In the genomic region with DNA sequence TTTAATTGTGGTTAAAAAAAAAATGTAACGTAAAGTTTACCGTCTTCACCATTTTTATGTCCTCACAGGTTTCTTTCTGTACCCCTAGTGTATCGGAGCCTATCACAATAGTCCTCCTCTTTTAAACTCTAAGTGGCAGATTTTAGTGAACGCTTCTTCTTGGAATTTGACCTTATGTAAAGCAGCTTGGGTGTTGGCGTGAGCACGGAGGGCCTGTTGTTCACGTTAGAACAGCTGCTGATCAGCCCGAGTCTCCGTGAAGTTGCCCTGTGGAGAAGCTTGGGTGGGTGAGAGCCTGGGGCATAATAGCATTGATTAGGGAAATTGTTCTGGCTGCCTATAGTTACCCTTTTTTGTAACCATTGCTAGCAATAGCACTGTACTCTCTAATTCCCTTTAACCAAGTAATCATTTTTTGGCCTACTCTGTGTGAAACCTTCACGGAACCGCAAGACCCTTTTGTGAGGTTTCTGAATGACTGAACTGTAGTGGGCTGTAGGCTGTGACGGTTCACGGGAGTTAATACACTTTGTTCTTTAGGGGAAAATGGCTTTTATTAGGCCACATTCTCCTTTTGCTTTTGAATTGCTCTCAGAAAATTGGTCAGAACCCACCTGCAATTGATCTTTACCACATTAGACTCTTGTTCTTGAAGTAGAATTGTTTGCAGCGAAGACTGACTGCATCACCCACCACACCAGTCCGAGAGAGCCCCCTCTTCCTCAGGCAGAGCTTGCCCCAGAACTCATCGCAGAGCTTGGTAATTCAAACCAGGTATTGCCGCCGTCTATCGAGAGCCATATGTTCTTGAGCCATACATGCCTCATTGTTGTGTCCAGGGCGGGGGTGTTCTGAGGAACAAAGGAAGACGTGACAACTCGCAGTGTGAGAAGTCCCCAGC, we compare ENCODE assay signal across 8 cellular contexts.
DNase-seq lines count a peak whose midpoint lies in the region; ATAC-seq and TF ChIP-seq lines count a peak whose summit lies in the region.
"Had no signal": no experiment of that assay in that cellular context is flagged by ENCODE, and none has a peak within 500 bp of the region (broad histone marks: within the 10 kb centered on the region; RNA-seq: fewer than 3 reads in every experiment).

No MANE protein-coding gene starts in this region.

- H3K4me1 ChIP-seq in smooth muscle cell (ENCODE audit: low read depth), result peaks cover 28% of the 10 kb centered on the region

- H3K27ac ChIP-seq in smooth muscle cell (ENCODE audit: low read depth), result peak overlapping the region; percentile 79

- peak; percentile 65 to 67 for DNase-seq in activated T-cell treated with anti-CD3 and anti-CD28 coated beads, Interleukin-2, amount 50 U/mL, for 48 hours
- DNase-seq in smooth muscle cell (lab: John Stamatoyannopoulos, UW; ENCODE audit: unreplicated experiment) (no peak), NCI-H2107 (lab: John Stamatoyannopoulos, UW) (no peak), NCI-H226 (no peak), NOMO-1 (lab: John Stamatoyannopoulos, UW; ENCODE audit: unreplicated experiment in 2 of 2) (no peak)
- DNase-seq: cerebellar nuclear complex had no signal

- no peak overlapping the region for H3K9ac ChIP-seq in smooth muscle cell (ENCODE audit: low read depth)

- no peak overlapping the region for H3K4me2 ChIP-seq in smooth muscle cell

- H3K36me3 ChIP-seq in smooth muscle cell (ENCODE audit: low read depth), result peaks cover 12% of the 10 kb centered on the region

- peaks cover 65% of the 10 kb centered on the region for H4K20me1 ChIP-seq in smooth muscle cell (ENCODE audit: low read depth)

- no peaks in the 10 kb centered on the region for H3K9me3 ChIP-seq in smooth muscle cell (replicated peaks; ENCODE audit: low read depth)

- H3K4me3 ChIP-seq in smooth muscle cell, result no peak overlapping the region

- peaks cover 30% of the 10 kb centered on the region for H3F3A ChIP-seq in smooth muscle cell (ENCODE audit: low read depth)

- ATAC-seq in GM19025 (IDR thresholded peaks at IDR 0.05; ENCODE audit: low read depth, unreplicated experiment) (peak; percentile 75), HG02852 (IDR thresholded peaks at IDR 0.05; ENCODE audit: unreplicated experiment) (peak; percentile 85)

- WGBS in smooth muscle cell (ENCODE audit: low lambda C conversion rate), result 97% methylated on average over 22 of the region's 22 CpGs

- no peaks in the 10 kb centered on the region for H3K79me2 ChIP-seq in smooth muscle cell (ENCODE audit: low read depth)

- TF ChIP-seq CTCF in smooth muscle cell (IDR thresholded peaks at IDR 0.05; ENCODE audit: borderline replicate concordance, insufficient read depth, poor library complexity, severe bottlenecking), result no peak

- H3K27me3 ChIP-seq in smooth muscle cell (ENCODE audit: low read depth), result no peaks in the 10 kb centered on the region

- H2AFZ ChIP-seq in smooth muscle cell (ENCODE audit: low read depth), result no peak overlapping the region

Comparison
In these comparisons a context has a peak if more than half of its experiments do, and no peak if none do; other contexts are left out.
1. DNase-seq: peak in activated T-cell treated with anti-CD3 and anti-CD28 coated beads, Interleukin-2, amount 50 U/mL, for 48 hours (2 of 2); none in smooth muscle cell (single experiment), NCI-H2107 (single experiment), NCI-H226 (single experiment) and NOMO-1 (0 of 2).